Comparison of ENCODE assay signal across 1 cellular context in the genomic region with DNA sequence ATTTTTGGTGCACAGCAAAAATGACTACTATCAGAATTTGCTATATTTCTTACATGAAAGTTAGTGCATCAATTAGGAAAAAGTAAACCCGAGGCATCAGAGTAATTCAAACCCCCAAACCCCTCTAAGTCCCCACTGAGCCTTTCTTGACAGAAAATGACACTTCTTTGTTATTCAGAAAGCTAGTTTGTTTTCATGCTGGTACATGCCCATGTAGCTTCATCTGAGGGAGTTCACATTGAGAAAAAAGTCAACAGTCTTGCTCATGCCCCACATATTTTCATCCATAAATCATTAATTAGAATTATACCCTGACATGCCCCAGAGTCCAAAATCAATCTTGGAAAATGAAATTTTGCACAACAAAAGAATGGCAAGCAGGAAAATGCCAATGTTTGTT.
TF ChIP-seq lines count a peak whose summit lies in the region.

No MANE protein-coding gene starts in this region.

TF ChIP-seq in H1, 55 proteins besides CTCF, POLR2A, EP300 and RAD21:
- TF ChIP-seq FOSL1 (IDR thresholded peaks at IDR 0.05; ENCODE audit: insufficient read depth, low read depth, low read length) (no peak), POU5F1 (IDR thresholded peaks at IDR 0.05; ENCODE audit: low read depth, low read length) (0 out of 2 replicates have a peak, but pooled peaks have one; percentile 12)
